Comparison of ENCODE assay signal across 12 cellular contexts in the genomic region with DNA sequence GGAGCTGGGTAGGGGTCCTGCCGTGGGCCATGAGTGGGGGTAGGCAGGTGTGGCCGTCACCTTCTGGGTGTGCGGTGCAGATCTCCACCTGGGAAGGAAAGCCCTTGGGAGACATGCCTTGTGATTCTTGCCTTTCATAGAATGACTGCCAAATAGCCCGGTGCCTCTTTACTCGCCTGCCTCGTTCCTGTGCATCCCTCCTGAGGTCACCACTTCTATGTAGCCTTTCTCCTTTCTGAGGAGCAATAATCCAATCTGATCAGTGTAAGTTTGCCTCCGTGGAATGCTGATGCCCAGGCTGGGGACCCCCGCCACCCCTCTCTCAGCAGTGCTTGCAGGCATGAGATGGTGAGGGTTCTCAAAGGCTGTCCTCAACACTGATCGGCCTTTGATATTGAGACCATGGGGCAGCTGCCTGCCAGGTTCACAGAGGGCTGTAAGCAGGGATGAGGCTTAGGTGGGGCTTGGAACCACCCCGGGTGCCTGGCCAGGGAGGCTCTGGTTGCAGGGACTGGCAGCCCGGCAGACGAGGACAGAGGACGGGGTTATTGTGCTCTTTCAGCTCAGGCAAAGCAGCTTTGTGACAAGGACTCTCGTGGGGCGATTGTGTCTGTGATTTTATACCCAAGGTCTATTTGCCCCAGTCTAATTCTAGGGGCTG.
DNase-seq lines count a peak whose midpoint lies in the region; ATAC-seq and TF ChIP-seq lines count a peak whose summit lies in the region.
"Had no signal": no experiment of that assay in that cellular context is flagged by ENCODE, and none has a peak within 500 bp of the region (broad histone marks: within the 10 kb centered on the region; RNA-seq: fewer than 3 reads in every experiment).

No MANE protein-coding gene starts in this region.

- H3K4me1 ChIP-seq in esophagus muscularis mucosa (peaks cover 86 to 100% (median 100%) of the 10 kb centered on the region in 4 donors), neuronal stem cell (ENCODE audit: control insufficient read depth in 2 of 2, insufficient read depth in 1 of 2, low read depth in 1 of 2, low read length in 2 of 2) (peaks cover 0 to 3% of the 10 kb centered on the region in 2 donors), aorta (ENCODE audit: control insufficient read depth in 1 of 2, insufficient read depth in 2 of 2, low read length in 2 of 2) (peaks cover 3% of the 10 kb centered on the region in 2 donors)

- H2BK120ac ChIP-seq in neuronal stem cell (ENCODE audit: low read depth, low read length), result no peak overlapping the region

- peak overlapping the region; percentile 39 for H3K18ac ChIP-seq in neuronal stem cell (ENCODE audit: low read length)

- no peak for ATAC-seq in aorta (ENCODE audit: low FRiP score)
- ATAC-seq in HG03354 (IDR thresholded peaks at IDR 0.05; ENCODE audit: poor library complexity, severe bottlenecking, unreplicated experiment), result no peak
- no peak for ATAC-seq in GM19455 (IDR thresholded peaks at IDR 0.05; ENCODE audit: unreplicated experiment)
- ATAC-seq: HepG2 had no signal

- no peak overlapping the region for H2AK5ac ChIP-seq in neuronal stem cell (ENCODE audit: low read depth, low read length)

- no peak overlapping the region for H2AFZ ChIP-seq in neuronal stem cell (ENCODE audit: low read length)

- no peaks in the 10 kb centered on the region for H3K9me3 ChIP-seq in esophagus muscularis mucosa
- no peaks in the 10 kb centered on the region for H3K9me3 ChIP-seq in neuronal stem cell (replicated peaks in 1 of 2; ENCODE audit: control insufficient read depth in 2 of 2, insufficient read depth in 1 of 2, low read depth in 1 of 2, low read length in 2 of 2)
- no peaks in the 10 kb centered on the region for H3K9me3 ChIP-seq in aorta (ENCODE audit: control insufficient read depth, low read length)

- H4K91ac ChIP-seq in neuronal stem cell (ENCODE audit: low read depth, low read length, poor library complexity), result no peak overlapping the region

- peaks cover 8% of the 10 kb centered on the region for H3K36me3 Mint-ChIP-seq in activated naive CD4-positive, alpha-beta T cell treated with anti-CD3 and anti-CD28 coated beads, Interleukin-2, amount 10 ng/mL, durations not matched to agents 7 days and 5 days

- peaks cover 34% of the 10 kb centered on the region for H3K4me1 Mint-ChIP-seq in activated naive CD4-positive, alpha-beta T cell treated with anti-CD3 and anti-CD28 coated beads, Interleukin-2, amount 10 ng/mL, durations not matched to agents 7 days and 5 days

- TF ChIP-seq EP300 in esophagus muscularis mucosa (IDR thresholded peaks at IDR 0.05), result no peak

- no peak for DNase-seq in activated naive CD4-positive, alpha-beta T cell treated with anti-CD3 and anti-CD28 coated beads, Interleukin-2, amount 10 ng/mL, durations not matched to agents 7 days and 5 days
- DNase-seq in activated naive CD4-positive, alpha-beta T cell (lab: John Stamatoyannopoulos, UW), result no peak
- DNase-seq in esophagus muscularis mucosa (ENCODE audit: extremely low spot score) (no peak), neuronal stem cell (ENCODE audit: low spot score) (no peak), aorta (peak; percentile 28 to 41)
- no peak for DNase-seq in stimulated activated naive CD4-positive, alpha-beta T cell (lab: John Stamatoyannopoulos, UW)
- DNase-seq: NCI-H2107 had no signal

- H3K36me3 ChIP-seq in esophagus muscularis mucosa (peaks cover 0 to 9% (median 2%) of the 10 kb centered on the region in 4 donors), neuronal stem cell (replicated peaks in 1 of 2; ENCODE audit: control insufficient read depth in 2 of 2, insufficient read depth in 2 of 2, low read length in 2 of 2) (no peaks in the 10 kb centered on the region), aorta (ENCODE audit: control insufficient read depth in 1 of 2, insufficient read depth in 2 of 2, low read length in 1 of 2) (no peaks in the 10 kb centered on the region)

- H3K4ac ChIP-seq in neuronal stem cell (ENCODE audit: low read length), result no peak overlapping the region

- 74% methylated on average over 15 of the region's 15 CpGs for WGBS in esophagus muscularis mucosa
- no CpG with 5 or more reads among the region's 15 CpGs for WGBS in neuronal stem cell (ENCODE audit: extremely low coverage in 2 of 2, insufficient read length in 2 of 2, insufficient replicate concordance in 1 of 2), 2 donors
- WGBS in aorta, 2 donors, result 51 to 52% methylated on average over 15 of the region's 15 CpGs

- H3K27me3 Mint-ChIP-seq in activated naive CD4-positive, alpha-beta T cell treated with anti-CD3 and anti-CD28 coated beads, Interleukin-2, amount 10 ng/mL, durations not matched to agents 7 days and 5 days, result peaks cover 4% of the 10 kb centered on the region

- H2BK12ac ChIP-seq in neuronal stem cell (ENCODE audit: low read length), result no peak overlapping the region

- H3K4me3 Mint-ChIP-seq in activated naive CD4-positive, alpha-beta T cell treated with anti-CD3 and anti-CD28 coated beads, Interleukin-2, amount 10 ng/mL, durations not matched to agents 7 days and 5 days, result no peak overlapping the region
- H3K4me3 Mint-ChIP-seq: dendritic cell treated with granulocyte-macrophage colony-stimulating factor and Interleukin-4, amounts not matched to agents 40 ng/mL and 50 ng/mL, for 4 days had no signal

- no peak overlapping the region for H2BK5ac ChIP-seq in neuronal stem cell (ENCODE audit: low read length)

- CTCF ChIA-PET in activated naive CD4-positive, alpha-beta T cell treated with anti-CD3 and anti-CD28 coated beads, Interleukin-2, amount 10 ng/mL, durations not matched to agents 7 days and 5 days (lab: Charles Lee), result no interaction called here

- H3K79me1 ChIP-seq in neuronal stem cell (ENCODE audit: low read depth, low read length), result no peaks in the 10 kb centered on the region

- peak overlapping the region; percentile 13 for H3K14ac ChIP-seq in neuronal stem cell (ENCODE audit: low read length)

- H3K9me3 Mint-ChIP-seq in activated naive CD4-positive, alpha-beta T cell treated with anti-CD3 and anti-CD28 coated beads, Interleukin-2, amount 10 ng/mL, durations not matched to agents 7 days and 5 days, result no peaks in the 10 kb centered on the region
- H3K9me3 Mint-ChIP-seq: dendritic cell treated with granulocyte-macrophage colony-stimulating factor and Interleukin-4, amounts not matched to agents 40 ng/mL and 50 ng/mL, for 4 days had no signal

- H4K8ac ChIP-seq in neuronal stem cell (ENCODE audit: low read depth, low read length), result no peak overlapping the region

- no peak for TF ChIP-seq CTCF in esophagus muscularis mucosa (IDR thresholded peaks at IDR 0.05)

- H2BK15ac ChIP-seq in neuronal stem cell (ENCODE audit: low read length), result no peak overlapping the region

- H3K27ac Mint-ChIP-seq in activated naive CD4-positive, alpha-beta T cell treated with anti-CD3 and anti-CD28 coated beads, Interleukin-2, amount 10 ng/mL, durations not matched to agents 7 days and 5 days, result peak overlapping the region; percentile 33
- H3K27ac Mint-ChIP-seq: progenitor cell of endocrine pancreas had no signal

- intact Hi-C loops in esophagus muscularis mucosa (cut with DNase I), result no loop called here
- intact Hi-C loops in aorta (cut with DNase I), result no loop called here

- peak overlapping the region; percentile 39 for H3K9ac ChIP-seq in neuronal stem cell (ENCODE audit: low read depth, low read length, poor library complexity)

- peak overlapping the region; percentile 99 to 100 (median 100) for H3K27ac ChIP-seq in esophagus muscularis mucosa (replicated peaks in 1 of 4)
- H3K27ac ChIP-seq in neuronal stem cell (replicated peaks; ENCODE audit: low read length), result no peak overlapping the region
- H3K27ac ChIP-seq in aorta (ENCODE audit: low read depth in 1 of 2, low read length in 2 of 2), result peak overlapping the region; percentile 23 to 58

- no peak for TF ChIP-seq POLR2A in esophagus muscularis mucosa (IDR thresholded peaks at IDR 0.05; ENCODE audit: low read depth)

- H3K4me2 ChIP-seq in neuronal stem cell (ENCODE audit: insufficient read depth, low read length, poor library complexity, severe bottlenecking), result no peak overlapping the region

- H3K27me3 ChIP-seq in esophagus muscularis mucosa (no peaks in the 10 kb centered on the region), neuronal stem cell (ENCODE audit: control insufficient read depth in 3 of 3, insufficient read depth in 3 of 3, low read depth in 1 of 3, low read length in 3 of 3) (peaks cover 35 to 99% (median 76%) of the 10 kb centered on the region in 3 experiments), aorta (ENCODE audit: control insufficient read depth in 1 of 2, insufficient read depth in 2 of 2, low read length in 1 of 2) (no peaks in the 10 kb centered on the region)

- no peak overlapping the region for H3K23ac ChIP-seq in neuronal stem cell (ENCODE audit: low read depth, low read length, poor library complexity)

- peak overlapping the region in 2 of 4 donors; percentile 10 to 11 for H3K4me3 ChIP-seq in esophagus muscularis mucosa
- H3K4me3 ChIP-seq in neuronal stem cell (ENCODE audit: low read length in 2 of 2), result no peak overlapping the region
- H3K4me3 ChIP-seq in aorta (ENCODE audit: low read length in 2 of 2), result no peak overlapping the region

Comparison
In these comparisons a context has a peak if more than half of its experiments do, and no peak if none do; other contexts are left out.
1. DNase-seq: peak in aorta (2 of 2); none in activated naive CD4-positive, alpha-beta T cell treated with anti-CD3 and anti-CD28 coated beads, Interleukin-2, amount 10 ng/mL, durations not matched to agents 7 days and 5 days (single experiment), activated naive CD4-positive, alpha-beta T cell (0 of 4), esophagus muscularis mucosa (single experiment), neuronal stem cell (single experiment) and stimulated activated naive CD4-positive, alpha-beta T cell (0 of 6).